14 cellular contexts compared by ENCODE assay signal in genomic region chr10:3946234-3947229, GRCh38.
DNase-seq lines count a peak whose midpoint lies in the region; ATAC-seq, FAIRE-seq and TF ChIP-seq lines count a peak whose summit lies in the region.
"Had no signal": no experiment of that assay in that cellular context is flagged by ENCODE, and none has a peak within 500 bp of the region (broad histone marks: within the 10 kb centered on the region; RNA-seq: fewer than 3 reads in every experiment).

No MANE protein-coding gene starts in this region.

- TF ChIP-seq CTCF in SK-N-SH (IDR thresholded peaks at IDR 0.05) (no peak), fibroblast of lung (conservative IDR thresholded peaks at IDR 0.05 in 1 of 2, IDR thresholded peaks at IDR 0.05 in 1 of 2; ENCODE audit: low read depth in 1 of 2, low read length in 2 of 2) (no peak), WTC11 (IDR thresholded peaks at IDR 0.05) (no peak)

- ATAC-seq in SK-N-SH treated with all-trans-retinoic acid at 6 μM for 48 hours = no peak; the same call in 1 of the 3 replicates
- ATAC-seq in T-helper 17 cell = no peak
- no peak for ATAC-seq in WTC11
- no peak for ATAC-seq in GM19452 (IDR thresholded peaks at IDR 0.05; ENCODE audit: unreplicated experiment)

- no peak for TF ChIP-seq EP300 in SK-N-SH (IDR thresholded peaks at IDR 0.05; ENCODE audit: borderline replicate concordance in 1 of 2, low read depth in 1 of 2, low read length in 1 of 2)

- H4K20me1 ChIP-seq in SK-N-SH (ENCODE audit: insufficient read depth) (no peaks in the 10 kb centered on the region), fibroblast of lung (ENCODE audit: control insufficient read depth, extremely low read depth, insufficient read depth, low read length) (no peaks in the 10 kb centered on the region)

- no peaks in the 10 kb centered on the region for H3K27me3 Mint-ChIP-seq in T-helper 17 cell
- peaks cover 3% of the 10 kb centered on the region; the same call in 1 of the 2 replicates for H3K27me3 Mint-ChIP-seq in WTC11 (ENCODE audit: low read depth)

- H3K4me3 ChIP-seq in SK-N-SH (ENCODE audit: low read depth in 2 of 2, low read length in 1 of 2) (no peak overlapping the region; a peak in 2 of 4 replicates), fibroblast of lung (replicated peaks in 1 of 4; ENCODE audit: control extremely low read depth in 1 of 4, insufficient read depth in 1 of 4, low read depth in 3 of 4, low read length in 4 of 4) (no peak overlapping the region), small intestine (ENCODE audit: low read depth in 1 of 2, low read length in 2 of 2) (no peak overlapping the region)

- FAIRE-seq in small intestine (lab: Jason Lieb, UNC) = no peak
- FAIRE-seq: A204.1, GM12892 had no signal

- peaks cover 11% of the 10 kb centered on the region for H3F3A ChIP-seq in SK-N-SH (replicated peaks; ENCODE audit: insufficient read depth)

- H3K4me1 Mint-ChIP-seq in T-helper 17 cell = peaks cover 45% of the 10 kb centered on the region
- peaks cover 30% of the 10 kb centered on the region for H3K4me1 Mint-ChIP-seq in WTC11

- H3K4me3 Mint-ChIP-seq in T-helper 17 cell = no peak overlapping the region
- H3K4me3 Mint-ChIP-seq in WTC11 = no peak overlapping the region

- peaks cover 0 to 7% of the 10 kb centered on the region in 2 experiments; a peak in 1 of 4 replicates for H3K4me1 ChIP-seq in SK-N-SH (ENCODE audit: control insufficient read depth in 1 of 2, insufficient read depth in 2 of 2, low read depth in 1 of 2, low read length in 1 of 2)
- peaks cover 2% of the 10 kb centered on the region for H3K4me1 ChIP-seq in fibroblast of lung (ENCODE audit: control insufficient read depth, extremely low read depth, insufficient read depth, low read length)
- no peaks in the 10 kb centered on the region for H3K4me1 ChIP-seq in small intestine (ENCODE audit: control insufficient read depth in 2 of 2, insufficient read depth in 1 of 2, low read depth in 1 of 2, low read length in 1 of 2)

- no peak overlapping the region; the same call in none of the 2 replicates for H2AFZ ChIP-seq in SK-N-SH (ENCODE audit: low read depth)
- H2AFZ ChIP-seq in fibroblast of lung (ENCODE audit: low read length) = peak overlapping the region; percentile 22

- no peaks in the 10 kb centered on the region for H3K9me2 ChIP-seq in SK-N-SH

- peaks cover 22% of the 10 kb centered on the region for H3K79me2 ChIP-seq in SK-N-SH (ENCODE audit: insufficient read depth)
- no peaks in the 10 kb centered on the region for H3K79me2 ChIP-seq in fibroblast of lung (ENCODE audit: control insufficient read depth, insufficient read depth, low read length)

- peak overlapping the region; percentile 96 for H3K27ac Mint-ChIP-seq in T-helper 17 cell
- no peak overlapping the region for H3K27ac Mint-ChIP-seq in WTC11

- WGBS in SK-N-SH (ENCODE audit: low lambda C conversion rate) = 82% methylated on average over 9 of the region's 9 CpGs
- 59 to 73% (median 61%) methylated on average over 9 of the region's 9 CpGs for WGBS in small intestine, 3 donors

- H3K36me3 Mint-ChIP-seq in T-helper 17 cell (ENCODE audit: low read depth) (no peaks in the 10 kb centered on the region), WTC11 (no peaks in the 10 kb centered on the region)

- CTCF ChIA-PET in SK-N-SH (lab: Yijun Ruan, JAX) = interaction anchor here (0.6 kb wide), 2 partner anchors 514 to 1437 kb away, joined by 3 read pairs; no protein-coding TSS in a partner anchor
- CTCF ChIA-PET in WTC11 (lab: Charles Lee) = no interaction called here

- H3K9me3 ChIP-seq in SK-N-SH = no peaks in the 10 kb centered on the region
- no peaks in the 10 kb centered on the region for H3K9me3 ChIP-seq in T-helper 17 cell (ENCODE audit: control insufficient read depth, low read length, poor library complexity, severe bottlenecking)
- no peaks in the 10 kb centered on the region for H3K9me3 ChIP-seq in fibroblast of lung (ENCODE audit: control insufficient read depth, insufficient read depth, low read depth, low read length)
- no peaks in the 10 kb centered on the region for H3K9me3 ChIP-seq in small intestine (ENCODE audit: control insufficient read depth, low read depth)

- no peaks in the 10 kb centered on the region for H3K27me3 ChIP-seq in SK-N-SH (ENCODE audit: insufficient read depth)
- no peaks in the 10 kb centered on the region for H3K27me3 ChIP-seq in fibroblast of lung (ENCODE audit: control insufficient read depth, insufficient read depth, low read length)
- no peaks in the 10 kb centered on the region for H3K27me3 ChIP-seq in small intestine (ENCODE audit: control insufficient read depth in 2 of 2, insufficient read depth in 2 of 2, low read length in 2 of 2)

- peak overlapping the region in 1 of 2 experiments; percentile 70; a peak in 3 of 4 replicates for H3K27ac ChIP-seq in SK-N-SH (ENCODE audit: low read depth in 2 of 2, low read length in 1 of 2)
- peak overlapping the region; percentile 34 for H3K27ac ChIP-seq in fibroblast of lung (ENCODE audit: insufficient read depth, low read length)
- peak overlapping the region; percentile 26 to 41 for H3K27ac ChIP-seq in small intestine (ENCODE audit: low read depth in 1 of 2, low read length in 1 of 2)

- no peak for TF ChIP-seq RAD21 in SK-N-SH (IDR thresholded peaks at IDR 0.05; ENCODE audit: low read length)

- DNase-seq in SK-N-SH (no peak), T-helper 17 cell (no peak), fibroblast of lung (ENCODE audit: low read depth in 2 of 2) (no peak), small intestine (no peak), WTC11 (ENCODE audit: low spot score) (no peak), NCI-H748 treated with DMSO at 0.1 percent for 48 hours (lab: John Stamatoyannopoulos, UW) (no peak)
- DNase-seq: activated CD4-positive, CD25-positive, alpha-beta regulatory T cell treated with anti-CD3 and anti-CD28 coated beads, Interleukin-2, amount 50 U/mL, for 72 hours; amniotic stem cell; NCI-H2227 treated with DMSO at 0.1 percent for 48 hours; stimulated activated CD8-positive, alpha-beta memory T cell treated with anti-CD3 and anti-CD28 coated beads, Interleukin-4, amount 100 ng/mL, for 48 hours had no signal

- H3K4me2 ChIP-seq in SK-N-SH (peak overlapping the region; percentile 59), fibroblast of lung (ENCODE audit: extremely low read depth, insufficient read depth, low read length) (no peak overlapping the region)

- H3K9me3 Mint-ChIP-seq in WTC11 = peaks cover 6% of the 10 kb centered on the region; the same call in 1 of the 2 replicates

- H3K36me3 ChIP-seq in SK-N-SH (replicated peaks in 1 of 2; ENCODE audit: control insufficient read depth in 1 of 2, insufficient read depth in 2 of 2, low read length in 1 of 2) = no peaks in the 10 kb centered on the region
- no peaks in the 10 kb centered on the region for H3K36me3 ChIP-seq in fibroblast of lung (ENCODE audit: control insufficient read depth, insufficient read depth, low read length)
- H3K36me3 ChIP-seq in small intestine (ENCODE audit: control insufficient read depth in 2 of 2, insufficient read depth in 2 of 2, low read length in 2 of 2) = no peaks in the 10 kb centered on the region

- peak overlapping the region; percentile 47 for H3K9ac ChIP-seq in SK-N-SH
- no peak overlapping the region for H3K9ac ChIP-seq in fibroblast of lung (ENCODE audit: insufficient read depth, low read length)

- POLR2A ChIA-PET in SK-N-SH (lab: Yijun Ruan, JAX) (no interaction called here), WTC11 (lab: Charles Lee) (interaction anchor here (0.6 kb wide), 1 partner anchor 8 kb away, joined by 6 read pairs; no protein-coding TSS in a partner anchor)

TF ChIP-seq in SK-N-SH, 30 proteins besides CTCF, POLR2A, EP300 and RAD21 (continues in another document):
- TF ChIP-seq CHD2 (IDR thresholded peaks at IDR 0.05; ENCODE audit: low read length, partially characterized antibody) (no peak), FOXJ3 (CRISPR knock-in tag; IDR thresholded peaks at IDR 0.05) (no peak), TEAD4 (IDR thresholded peaks at IDR 0.05; ENCODE audit: borderline replicate concordance, insufficient read depth) (no peak), TAF1 (IDR thresholded peaks at IDR 0.05; ENCODE audit: borderline replicate concordance, low read depth, low read length) (no peak), TCF12 (IDR thresholded peaks at IDR 0.05) (no peak), MEF2A (IDR thresholded peaks at IDR 0.05; ENCODE audit: borderline replicate concordance, low read depth) (no peak)

TF ChIP-seq in SK-N-SH treated with all-trans-retinoic acid at 6 μM for 48 hours, 23 proteins besides CTCF, POLR2A, EP300 and RAD21 (continues in another document):
- TF ChIP-seq RARB (CRISPR knock-in tag; IDR thresholded peaks at IDR 0.05) (no peak), PATZ1 (CRISPR knock-in tag; IDR thresholded peaks at IDR 0.05; ENCODE audit: borderline replicate concordance) (no peak)

TF ChIP-seq in WTC11, 78 proteins besides CTCF, POLR2A, EP300 and RAD21 (continues in another document):
- no peak for TF ChIP-seq KAT7 (CRISPR knock-in tag; IDR thresholded peaks at IDR 0.05; ENCODE audit: borderline replicate concordance)
- no peak for TF ChIP-seq USF2 (CRISPR knock-in tag; IDR thresholded peaks at IDR 0.05)
- TF ChIP-seq MLX (CRISPR knock-in tag; IDR thresholded peaks at IDR 0.05) = no peak
- no peak for TF ChIP-seq ELF4 (CRISPR knock-in tag; IDR thresholded peaks at IDR 0.05; ENCODE audit: low read depth)
- TF ChIP-seq CREB1 (CRISPR knock-in tag; IDR thresholded peaks at IDR 0.05) = no peak
- no peak for TF ChIP-seq SP1 (CRISPR knock-in tag; conservative IDR thresholded peaks at IDR 0.05)
